In genomic region chr9:4832786-4833579, GRCh38 we compare ENCODE assay signal across 1 cellular context.
TF ChIP-seq lines count a peak whose summit lies in the region.

No MANE protein-coding gene starts in this region.

TF ChIP-seq in K562, 482 proteins besides CTCF, POLR2A, EP300 and RAD21 (continued from another document):
- TF ChIP-seq ZNF609 (CRISPR knock-in tag; IDR thresholded peaks at IDR 0.05; ENCODE audit: borderline replicate concordance) (no peak), REST (CRISPR knock-in tag; IDR thresholded peaks at IDR 0.05; ENCODE audit: low read depth) (no peak), FOSL1 (tag; conservative IDR thresholded peaks at IDR 0.05) (peak; percentile 97), TRIM24 (IDR thresholded peaks at IDR 0.05) (peak in 1 of 2 experiments; percentile 70; a peak in 2 of 4 replicates), FOXK2 (conservative IDR thresholded peaks at IDR 0.05 in 1 of 2, IDR thresholded peaks at IDR 0.05 in 1 of 2; ENCODE audit: low read depth in 2 of 2) (peak; percentile 68 to 71; a peak in 3 of 4 replicates), ZNF584 (CRISPR knock-in tag; IDR thresholded peaks at IDR 0.05; ENCODE audit: low read depth) (no peak), MYBL2 (IDR thresholded peaks at IDR 0.05; ENCODE audit: low read depth) (peak; percentile 45; the same call in 1 of the 2 replicates), MYBL2 (CRISPR knock-in tag; IDR thresholded peaks at IDR 0.05; ENCODE audit: borderline replicate concordance) (no peak)
- TF ChIP-seq, protein P1, sequence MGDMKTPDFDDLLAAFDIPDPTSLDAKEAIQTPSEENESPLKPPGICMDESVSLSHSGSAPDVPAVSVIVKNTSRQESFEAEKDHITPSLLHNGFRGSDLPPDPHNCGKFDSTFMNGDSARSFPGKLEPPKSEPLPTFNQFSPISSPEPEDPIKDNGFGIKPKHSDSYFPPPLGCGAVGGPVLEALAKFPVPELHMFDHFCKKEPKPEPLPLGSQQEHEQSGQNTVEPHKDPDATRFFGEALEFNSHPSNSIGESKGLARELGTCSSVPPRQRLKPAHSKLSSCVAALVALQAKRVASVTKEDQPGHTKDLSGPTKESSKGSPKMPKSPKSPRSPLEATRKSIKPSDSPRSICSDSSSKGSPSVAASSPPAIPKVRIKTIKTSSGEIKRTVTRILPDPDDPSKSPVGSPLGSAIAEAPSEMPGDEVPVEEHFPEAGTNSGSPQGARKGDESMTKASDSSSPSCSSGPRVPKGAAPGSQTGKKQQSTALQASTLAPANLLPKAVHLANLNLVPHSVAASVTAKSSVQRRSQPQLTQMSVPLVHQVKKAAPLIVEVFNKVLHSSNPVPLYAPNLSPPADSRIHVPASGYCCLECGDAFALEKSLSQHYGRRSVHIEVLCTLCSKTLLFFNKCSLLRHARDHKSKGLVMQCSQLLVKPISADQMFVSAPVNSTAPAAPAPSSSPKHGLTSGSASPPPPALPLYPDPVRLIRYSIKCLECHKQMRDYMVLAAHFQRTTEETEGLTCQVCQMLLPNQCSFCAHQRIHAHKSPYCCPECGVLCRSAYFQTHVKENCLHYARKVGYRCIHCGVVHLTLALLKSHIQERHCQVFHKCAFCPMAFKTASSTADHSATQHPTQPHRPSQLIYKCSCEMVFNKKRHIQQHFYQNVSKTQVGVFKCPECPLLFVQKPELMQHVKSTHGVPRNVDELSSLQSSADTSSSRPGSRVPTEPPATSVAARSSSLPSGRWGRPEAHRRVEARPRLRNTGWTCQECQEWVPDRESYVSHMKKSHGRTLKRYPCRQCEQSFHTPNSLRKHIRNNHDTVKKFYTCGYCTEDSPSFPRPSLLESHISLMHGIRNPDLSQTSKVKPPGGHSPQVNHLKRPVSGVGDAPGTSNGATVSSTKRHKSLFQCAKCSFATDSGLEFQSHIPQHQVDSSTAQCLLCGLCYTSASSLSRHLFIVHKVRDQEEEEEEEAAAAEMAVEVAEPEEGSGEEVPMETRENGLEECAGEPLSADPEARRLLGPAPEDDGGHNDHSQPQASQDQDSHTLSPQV (IDR thresholded peaks at IDR 0.05): peak; percentile 68
